ENCODE assay signal across 8 cellular contexts in genomic region chr10:93436577-93436976, GRCh38. TPM values are rescaled to one million over a fixed set of nuclear protein-coding genes. Genes with fewer than 3 reads are reported as not detected.
DNase-seq lines count a peak whose midpoint lies in the region; ATAC-seq and TF ChIP-seq lines count a peak whose summit lies in the region.

No MANE protein-coding gene starts in this region.

- no peaks in the 10 kb centered on the region for H3K36me3 ChIP-seq in ascending aorta
- no peaks in the 10 kb centered on the region for H3K36me3 ChIP-seq in right atrium auricular region

- no peaks in the 10 kb centered on the region for H3K9me3 ChIP-seq in ascending aorta
- H3K9me3 ChIP-seq in right atrium auricular region, result no peaks in the 10 kb centered on the region

- H3K27me3 ChIP-seq in ascending aorta (no peaks in the 10 kb centered on the region), right atrium auricular region (no peaks in the 10 kb centered on the region)

- ATAC-seq in HG02610 (IDR thresholded peaks at IDR 0.05; ENCODE audit: unreplicated experiment), result no peak

- peak overlapping the region; percentile 23 to 29 for H3K4me3 ChIP-seq in ascending aorta
- H3K4me3 ChIP-seq in right atrium auricular region, result peak overlapping the region in 1 of 2 donors; percentile 27
- peak overlapping the region; percentile 26 for H3K4me3 ChIP-seq in skeletal muscle cell (ENCODE audit: low read depth, low read length)

- peak; percentile 88 for DNase-seq in H4 (ENCODE audit: low spot score)
- peak; percentile 43 to 93 for DNase-seq in ascending aorta (ENCODE audit: low spot score in 2 of 2)
- DNase-seq in right atrium auricular region (ENCODE audit: low spot score), result peak; percentile 83
- DNase-seq in skeletal muscle cell (ENCODE audit: low read depth), result peak; percentile 94
- no peak for DNase-seq in NCI-H524 treated with DMSO at 0.1 percent for 48 hours (lab: John Stamatoyannopoulos, UW)
- DNase-seq in NCI-H1930 (lab: John Stamatoyannopoulos, UW), result no peak
- no peak for DNase-seq in activated naive CD4-positive, alpha-beta T cell (lab: John Stamatoyannopoulos, UW)

- intact Hi-C loops in ascending aorta (cut with DNase I), result loop anchor here (1.0 to 2.0 kb wide), 2 partner anchors 30 to 60 kb away; no protein-coding TSS in a partner anchor

- H3K27ac ChIP-seq in ascending aorta (peak overlapping the region; percentile 96 to 98), right atrium auricular region (peak overlapping the region; percentile 97 to 98)

- H3K4me1 ChIP-seq in ascending aorta (peaks cover 38 to 87% of the 10 kb centered on the region in 2 donors), right atrium auricular region (peaks cover 0 to 66% of the 10 kb centered on the region in 2 donors)

- TF ChIP-seq CTCF in ascending aorta (IDR thresholded peaks at IDR 0.05), result no peak
- TF ChIP-seq CTCF in right atrium auricular region (IDR thresholded peaks at IDR 0.05), result no peak

RNA-seq across cellular contexts. Expression of gene MYOF, which starts 45.6 kb away (rescaled TPM):
- 30.2 and 31.1 TPM in 2 replicates for total RNA-seq in H4 (2014; rRNA removed; shearing (Covaris generic))
- total RNA-seq in ascending aorta (68.2 TPM), right atrium auricular region (10 to 100 TPM; 13.4 to 14.1 TPM)

RNA-seq across cellular contexts. Expression of gene CEP55, which starts 59.8 kb away (rescaled TPM):
- total RNA-seq in H4 (2014; rRNA removed; shearing (Covaris generic)), result 62.2 and 69.9 TPM in 2 replicates
- total RNA-seq in ascending aorta (not detected), right atrium auricular region (1 to 10 TPM in 1 of 2 donors, under 1 TPM in 1; 0.24 to 1.8 TPM)

Comparison
In these comparisons a context has a peak if more than half of its experiments do, and no peak if none do; other contexts are left out.
1. DNase-seq: peak in H4 (single experiment), ascending aorta (2 of 2), right atrium auricular region (single experiment) and skeletal muscle cell (single experiment); none in NCI-H524 treated with DMSO at 0.1 percent for 48 hours (single experiment), NCI-H1930 (0 of 2) and activated naive CD4-positive, alpha-beta T cell (0 of 4).
2. RNA of gene CEP55, which starts 59.8 kb away (total RNA-seq): 62.2 to 69.9 TPM in H4; 0.24 to 1.8 TPM in right atrium auricular region and not detected in ascending aorta (single experiment); every median in the first group is over 10 times any median in the second.